9 cellular contexts compared by ENCODE assay signal in genomic region chr10:3248526-3249255, GRCh38.
A peak's percentile ranks its signal among the peaks of the same experiment; 100 is the strongest.
DNase-seq lines count a peak whose midpoint lies in the region; ATAC-seq and TF ChIP-seq lines count a peak whose summit lies in the region.
"Had no signal": no experiment of that assay in that cellular context is flagged by ENCODE, and none has a peak within 500 bp of the region (broad histone marks: within the 10 kb centered on the region; RNA-seq: fewer than 3 reads in every experiment).

No MANE protein-coding gene starts in this region.

- H3K4me1 ChIP-seq in PC-9 (replicated peaks; ENCODE audit: insufficient read depth) (peaks cover 18% of the 10 kb centered on the region), esophagus squamous epithelium (peaks cover 0 to 13% (median 6%) of the 10 kb centered on the region in 3 donors), Caco-2 (peaks cover 3% of the 10 kb centered on the region; the same call in 1 of the 2 replicates)

- TF ChIP-seq CTCF in Calu3 (IDR thresholded peaks at IDR 0.05; ENCODE audit: unreplicated experiment) (no peak), PC-9 (conservative IDR thresholded peaks at IDR 0.05) (no peak), esophagus squamous epithelium (IDR thresholded peaks at IDR 0.05) (no peak), osteocyte (IDR thresholded peaks at IDR 0.05) (no peak), Caco-2 (IDR thresholded peaks at IDR 0.05; ENCODE audit: insufficient read depth in 1 of 2, low read depth in 1 of 2, low read length in 1 of 2, severe bottlenecking in 1 of 2, unreplicated experiment in 1 of 2) (no peak)
- no peak for TF ChIP-seq CTCF in activated CD8-positive, alpha-beta T cell treated with anti-CD3 and anti-CD28 coated beads for 36 hours (IDR thresholded peaks at IDR 0.05)

- H3K27ac ChIP-seq in PC-9 (peak overlapping the region; percentile 97), esophagus squamous epithelium (peak overlapping the region; percentile 36 to 83 (median 68))

- ATAC-seq in activated CD8-positive, alpha-beta T cell treated with anti-CD3 and anti-CD28 coated beads for 36 hours = no peak

- H3K4me3 Mint-ChIP-seq in Calu3 (ENCODE audit: low read depth, unreplicated experiment) (no peak overlapping the region), osteocyte (ENCODE audit: unreplicated experiment) (peak overlapping the region; percentile 61), Caco-2 (ENCODE audit: unreplicated experiment) (no peak overlapping the region)
- no peak overlapping the region for H3K4me3 Mint-ChIP-seq in activated naive CD8-positive, alpha-beta T cell treated with anti-CD3 and anti-CD28 coated beads for 36 hours
- H3K4me3 Mint-ChIP-seq in activated CD8-positive, alpha-beta T cell treated with anti-CD3 and anti-CD28 coated beads for 36 hours = no peak overlapping the region

- peaks cover 15% of the 10 kb centered on the region for H3F3A ChIP-seq in PC-9 (ENCODE audit: insufficient read depth, low read depth)

- H3K4me1 Mint-ChIP-seq in Calu3 (ENCODE audit: low read depth, unreplicated experiment) (peaks cover 8% of the 10 kb centered on the region), osteocyte (ENCODE audit: unreplicated experiment) (peaks cover 21% of the 10 kb centered on the region), Caco-2 (ENCODE audit: low read depth, unreplicated experiment) (no peaks in the 10 kb centered on the region)
- H3K4me1 Mint-ChIP-seq in activated naive CD8-positive, alpha-beta T cell treated with anti-CD3 and anti-CD28 coated beads for 36 hours = peaks cover 7% of the 10 kb centered on the region
- H3K4me1 Mint-ChIP-seq in activated CD8-positive, alpha-beta T cell treated with anti-CD3 and anti-CD28 coated beads for 36 hours (ENCODE audit: low read depth) = no peaks in the 10 kb centered on the region

- H3K36me3 ChIP-seq in PC-9 (ENCODE audit: low read depth) (no peaks in the 10 kb centered on the region), esophagus squamous epithelium (no peaks in the 10 kb centered on the region), Caco-2 (ENCODE audit: control insufficient read depth, insufficient read depth, low read length) (no peaks in the 10 kb centered on the region)

- H2AFZ ChIP-seq in PC-9 = peak overlapping the region; percentile 46

- H3K36me3 Mint-ChIP-seq in Calu3 (ENCODE audit: insufficient read depth, unreplicated experiment) (no peaks in the 10 kb centered on the region), osteocyte (ENCODE audit: unreplicated experiment) (no peaks in the 10 kb centered on the region), Caco-2 (ENCODE audit: insufficient read depth, unreplicated experiment) (no peaks in the 10 kb centered on the region)
- H3K36me3 Mint-ChIP-seq in activated naive CD8-positive, alpha-beta T cell treated with anti-CD3 and anti-CD28 coated beads for 36 hours = no peaks in the 10 kb centered on the region
- no peaks in the 10 kb centered on the region for H3K36me3 Mint-ChIP-seq in activated CD8-positive, alpha-beta T cell treated with anti-CD3 and anti-CD28 coated beads for 36 hours (ENCODE audit: low read depth)

- TF ChIP-seq POLR2A in esophagus squamous epithelium (IDR thresholded peaks at IDR 0.05) = no peak

- POLR2A ChIA-PET in PC-9 (lab: Charles Lee; ENCODE audit: unreplicated experiment) (interaction anchor here (0.6 to 0.7 kb wide), 6 partner anchors 291 to 1522 kb away, joined by 3 to 9 read pairs (median 4); no protein-coding TSS in a partner anchor), Caco-2 (lab: Charles Lee) (no interaction called here)
- POLR2A ChIA-PET in activated CD8-positive, alpha-beta T cell treated with anti-CD3 and anti-CD28 coated beads for 36 hours (lab: Charles Lee) = no interaction called here

- no peaks in the 10 kb centered on the region for H3K9me3 Mint-ChIP-seq in Calu3 (ENCODE audit: low read depth, unreplicated experiment)
- H3K9me3 Mint-ChIP-seq in osteocyte (ENCODE audit: unreplicated experiment) = no peaks in the 10 kb centered on the region
- no peaks in the 10 kb centered on the region for H3K9me3 Mint-ChIP-seq in activated naive CD8-positive, alpha-beta T cell treated with anti-CD3 and anti-CD28 coated beads for 36 hours
- no peaks in the 10 kb centered on the region for H3K9me3 Mint-ChIP-seq in activated CD8-positive, alpha-beta T cell treated with anti-CD3 and anti-CD28 coated beads for 36 hours
- no peaks in the 10 kb centered on the region for H3K9me3 Mint-ChIP-seq in Caco-2 (ENCODE audit: unreplicated experiment)

- H4K20me1 ChIP-seq in PC-9 (ENCODE audit: insufficient read depth) = no peaks in the 10 kb centered on the region

- peak overlapping the region; percentile 61 for H3K27ac Mint-ChIP-seq in Calu3 (ENCODE audit: unreplicated experiment)
- H3K27ac Mint-ChIP-seq in osteocyte (ENCODE audit: unreplicated experiment) = peak overlapping the region; percentile 99
- H3K27ac Mint-ChIP-seq in activated naive CD8-positive, alpha-beta T cell treated with anti-CD3 and anti-CD28 coated beads for 36 hours = no peak overlapping the region
- no peak overlapping the region for H3K27ac Mint-ChIP-seq in activated CD8-positive, alpha-beta T cell treated with anti-CD3 and anti-CD28 coated beads for 36 hours
- no peak overlapping the region for H3K27ac Mint-ChIP-seq in Caco-2 (ENCODE audit: unreplicated experiment)

- H3K79me2 ChIP-seq in PC-9 (ENCODE audit: low read depth) = no peaks in the 10 kb centered on the region

- H3K27me3 ChIP-seq in PC-9 (ENCODE audit: insufficient read depth, low read depth) (no peaks in the 10 kb centered on the region), esophagus squamous epithelium (no peaks in the 10 kb centered on the region), Caco-2 (replicated peaks; ENCODE audit: control insufficient read depth, insufficient read depth, low read length) (no peaks in the 10 kb centered on the region)

- 14 to 25% methylated on average over 6 of the region's 6 CpGs for WGBS in esophagus squamous epithelium, 2 donors

- H3K4me3 ChIP-seq in PC-9 (peak overlapping the region; percentile 24; the same call in 1 of the 2 replicates), esophagus squamous epithelium (peak overlapping the region in 1 of 4 donors; percentile 14), Caco-2 (ENCODE audit: low read depth, low read length) (no peak overlapping the region)

- intact Hi-C loops in Calu3 (cut with micrococcal nuclease; ENCODE audit: unreplicated experiment) (loop anchor here (5.0 kb wide), 1 partner anchor 219 kb away; no protein-coding TSS in a partner anchor), PC-9 (cut with micrococcal nuclease; ENCODE audit: unreplicated experiment) (loop anchor here (5.0 kb wide), 1 partner anchor 374 kb away; no protein-coding TSS in a partner anchor), esophagus squamous epithelium (cut with DNase I) (loop anchor here (10.0 kb wide), 1 partner anchor 1396 kb away; no protein-coding TSS in a partner anchor), Caco-2 (cut with micrococcal nuclease; ENCODE audit: unreplicated experiment) (no loop called here)
- intact Hi-C loops in activated CD8-positive, alpha-beta T cell treated with anti-CD3 and anti-CD28 coated beads for 36 hours (cut with micrococcal nuclease) = no loop called here

- CTCF ChIA-PET in Calu3 (lab: Charles Lee) (interaction anchor here (0.7 kb wide), 2 partner anchors 73 to 294 kb away, joined by 3 read pairs; no protein-coding TSS in a partner anchor), PC-9 (lab: Charles Lee) (interaction anchor here (0.6 kb wide), 1 partner anchor 574 kb away, joined by 6 read pairs; no protein-coding TSS in a partner anchor), Caco-2 (lab: Charles Lee) (no interaction called here)
- CTCF ChIA-PET in activated CD8-positive, alpha-beta T cell treated with anti-CD3 and anti-CD28 coated beads for 36 hours (lab: Charles Lee) = interaction anchor here (0.7 to 2.8 kb wide), 2 partner anchors 8 to 61 kb away, joined by 3 to 14 read pairs; no protein-coding TSS in a partner anchor

- BruUV-seq in Calu3 (replicated peaks; lab: Mats Ljungman, UMichigan) = no TSS peak
- BruUV-seq in PC-9 (replicated peaks; lab: Mats Ljungman, UMichigan) = no TSS peak
- BruUV-seq in Caco-2 (replicated peaks; lab: Mats Ljungman, UMichigan) = no TSS peak

- peak overlapping the region; percentile 78 for H3K4me2 ChIP-seq in PC-9

- DNase-seq in Calu3 (peak; percentile 25), PC-9 (peak; percentile 41 to 81), esophagus squamous epithelium (lab: John Stamatoyannopoulos, UW) (no peak), osteocyte (ENCODE audit: extremely low spot score, unreplicated experiment) (no peak), SK-N-DZ (ENCODE audit: low spot score) (no peak), Caco-2 (no peak)
- DNase-seq in activated naive CD8-positive, alpha-beta T cell treated with anti-CD3 and anti-CD28 coated beads for 36 hours = no peak
- no peak for DNase-seq in activated CD8-positive, alpha-beta T cell treated with anti-CD3 and anti-CD28 coated beads for 36 hours
- DNase-seq: activated gamma-delta T cell had no signal

- H3K9me2 ChIP-seq in PC-9 (ENCODE audit: insufficient read depth) = no peaks in the 10 kb centered on the region

- H3K27me3 Mint-ChIP-seq in Calu3 (ENCODE audit: unreplicated experiment) (peaks cover 32% of the 10 kb centered on the region), osteocyte (ENCODE audit: unreplicated experiment) (no peaks in the 10 kb centered on the region), Caco-2 (ENCODE audit: insufficient read depth, unreplicated experiment) (peaks cover 9% of the 10 kb centered on the region)
- peaks cover 36% of the 10 kb centered on the region for H3K27me3 Mint-ChIP-seq in activated naive CD8-positive, alpha-beta T cell treated with anti-CD3 and anti-CD28 coated beads for 36 hours
- peaks cover 27% of the 10 kb centered on the region for H3K27me3 Mint-ChIP-seq in activated CD8-positive, alpha-beta T cell treated with anti-CD3 and anti-CD28 coated beads for 36 hours

- no peaks in the 10 kb centered on the region; the same call in 1 of the 2 replicates for H3K9me3 ChIP-seq in PC-9 (ENCODE audit: insufficient read depth, low read depth)
- no peaks in the 10 kb centered on the region for H3K9me3 ChIP-seq in esophagus squamous epithelium
- H3K9me3 ChIP-seq in Caco-2 = 0 out of 2 replicates have a peak, but pooled peaks cover 5% of the 10 kb centered on the region

Comparison
In these comparisons a context has a peak if more than half of its experiments do, and no peak if none do; other contexts are left out.
1. DNase-seq: peak in Calu3 (single experiment) and PC-9 (2 of 2); none in esophagus squamous epithelium (single experiment), osteocyte (single experiment), activated naive CD8-positive, alpha-beta T cell treated with anti-CD3 and anti-CD28 coated beads for 36 hours (single experiment), activated CD8-positive, alpha-beta T cell treated with anti-CD3 and anti-CD28 coated beads for 36 hours (single experiment), SK-N-DZ (single experiment) and Caco-2 (0 of 2).
2. H3K27ac Mint-ChIP-seq: peak in Calu3 (single experiment) and osteocyte (single experiment); none in activated naive CD8-positive, alpha-beta T cell treated with anti-CD3 and anti-CD28 coated beads for 36 hours (single experiment), activated CD8-positive, alpha-beta T cell treated with anti-CD3 and anti-CD28 coated beads for 36 hours (single experiment) and Caco-2 (single experiment).
3. intact Hi-C loops: an anchor here in Calu3 (5.0 kb wide), PC-9 (5.0 kb wide) and esophagus squamous epithelium (10.0 kb wide); none called in activated CD8-positive, alpha-beta T cell treated with anti-CD3 and anti-CD28 coated beads for 36 hours and Caco-2.